In the genomic region with DNA sequence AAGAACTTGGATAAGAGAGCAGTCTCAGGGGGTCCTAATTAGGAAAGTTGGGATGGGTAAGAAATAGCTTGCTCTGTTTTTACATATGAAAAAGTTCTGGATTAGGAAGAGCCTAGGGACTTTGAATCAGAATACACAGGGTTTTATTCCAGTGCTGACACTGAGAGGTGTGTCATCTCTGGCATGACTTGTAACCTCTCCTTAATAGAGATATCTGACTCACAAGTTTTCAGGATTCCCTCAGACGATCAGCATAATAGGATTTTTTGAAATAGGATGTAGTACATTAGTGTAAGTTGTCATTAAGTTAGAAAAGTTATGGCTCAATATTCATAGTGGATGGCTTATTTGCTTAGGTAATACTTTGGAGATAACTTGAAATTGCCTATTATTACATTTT, we compare ENCODE assay signal across 19 cellular contexts.
A peak's percentile ranks its signal among the peaks of the same experiment; 100 is the strongest.
DNase-seq lines count a peak whose midpoint lies in the region; ATAC-seq, FAIRE-seq and TF ChIP-seq lines count a peak whose summit lies in the region.
"Had no signal": no experiment of that assay in that cellular context is flagged by ENCODE, and none has a peak within 500 bp of the region (broad histone marks: within the 10 kb centered on the region; RNA-seq: fewer than 3 reads in every experiment).

No MANE protein-coding gene starts in this region.

- no peak overlapping the region for H3K4me3 ChIP-seq in astrocyte (ENCODE audit: insufficient read depth, low read depth, low read length)
- no peak overlapping the region for H3K4me3 ChIP-seq in lower lobe of right lung
- H3K4me3 ChIP-seq in coronary artery: no peak overlapping the region
- H3K4me3 ChIP-seq: A549, Peyer's patch had no signal

- no peaks in the 10 kb centered on the region for H3K36me3 Mint-ChIP-seq in astrocyte (ENCODE audit: low read depth, unreplicated experiment)
- no peaks in the 10 kb centered on the region for H3K36me3 Mint-ChIP-seq in activated naive CD8-positive, alpha-beta T cell treated with anti-CD3 and anti-CD28 coated beads for 36 hours
- no peaks in the 10 kb centered on the region for H3K36me3 Mint-ChIP-seq in activated T-helper 17 cell treated with anti-CD3 and anti-CD28 coated beads, Interleukin-2, amount 50 U/mL, for 72 hours (ENCODE audit: low read depth)

- no peak overlapping the region for H3K27ac Mint-ChIP-seq in astrocyte (ENCODE audit: unreplicated experiment)
- H3K27ac Mint-ChIP-seq in activated naive CD8-positive, alpha-beta T cell treated with anti-CD3 and anti-CD28 coated beads for 36 hours: no peak overlapping the region
- H3K27ac Mint-ChIP-seq in activated T-helper 17 cell treated with anti-CD3 and anti-CD28 coated beads, Interleukin-2, amount 50 U/mL, for 72 hours: no peak overlapping the region

- DNase-seq in AG08395 (ENCODE audit: low spot score) (peak; percentile 18), HT1080 (ENCODE audit: low read depth) (peak; percentile 32), astrocyte (ENCODE audit: low read depth) (peak; percentile 6), iris pigment epithelial cell (ENCODE audit: low read depth) (peak; percentile 7), lower lobe of right lung (no peak), coronary artery (ENCODE audit: low spot score) (no peak)
- DNase-seq in activated naive CD8-positive, alpha-beta T cell treated with anti-CD3 and anti-CD28 coated beads for 36 hours: no peak
- DNase-seq: AML-193, Caco-2, Karpas-422, MV-4-11, NCI-H1436, NCI-H2081, NCI-H510A treated with DMSO at 0.1 percent for 48 hours, Peyer's patch had no signal

- H3K27ac ChIP-seq in astrocyte (ENCODE audit: low read depth, low read length) (no peak overlapping the region), lower lobe of right lung (no peak overlapping the region), coronary artery (no peak overlapping the region)
- H3K27ac ChIP-seq: A549, Peyer's patch had no signal

- FAIRE-seq in astrocyte (lab: Jason Lieb, UNC): no peak
- FAIRE-seq: A549, GM19239, H1 had no signal

- H3K4me1 Mint-ChIP-seq in astrocyte (ENCODE audit: low read depth, unreplicated experiment): peaks cover 2% of the 10 kb centered on the region
- H3K4me1 Mint-ChIP-seq in activated naive CD8-positive, alpha-beta T cell treated with anti-CD3 and anti-CD28 coated beads for 36 hours: no peaks in the 10 kb centered on the region
- H3K4me1 Mint-ChIP-seq in activated T-helper 17 cell treated with anti-CD3 and anti-CD28 coated beads, Interleukin-2, amount 50 U/mL, for 72 hours: no peaks in the 10 kb centered on the region

- H3K4me1 ChIP-seq in astrocyte (ENCODE audit: insufficient read depth, low read length): no peaks in the 10 kb centered on the region
- no peaks in the 10 kb centered on the region for H3K4me1 ChIP-seq in lower lobe of right lung
- H3K4me1 ChIP-seq: A549, Caco-2, Peyer's patch had no signal

- no peak for ATAC-seq in lower lobe of right lung
- no peak for ATAC-seq in activated T-helper 17 cell treated with anti-CD3 and anti-CD28 coated beads, Interleukin-2, amount 50 U/mL, for 72 hours (replicated peaks)
- ATAC-seq: A549 had no signal

- H3K9me3 Mint-ChIP-seq in astrocyte (ENCODE audit: unreplicated experiment): peaks cover 2% of the 10 kb centered on the region
- H3K9me3 Mint-ChIP-seq in activated naive CD8-positive, alpha-beta T cell treated with anti-CD3 and anti-CD28 coated beads for 36 hours: peaks cover 1% of the 10 kb centered on the region
- H3K9me3 Mint-ChIP-seq in activated T-helper 17 cell treated with anti-CD3 and anti-CD28 coated beads, Interleukin-2, amount 50 U/mL, for 72 hours: no peaks in the 10 kb centered on the region

- H3K79me2 ChIP-seq in astrocyte (ENCODE audit: insufficient read depth, low read length): no peaks in the 10 kb centered on the region

- intact Hi-C loops in lower lobe of right lung (cut with DNase I): no loop called here

- no peaks in the 10 kb centered on the region for H3K9me3 ChIP-seq in astrocyte (ENCODE audit: insufficient read depth, low read depth, low read length)
- H3K9me3 ChIP-seq in lower lobe of right lung: no peaks in the 10 kb centered on the region
- H3K9me3 ChIP-seq: A549, Peyer's patch had no signal

- H3K4me2 ChIP-seq in astrocyte (ENCODE audit: low read length): no peak overlapping the region
- H3K4me2 ChIP-seq: A549 had no signal

- no peak overlapping the region for H3K9ac ChIP-seq in astrocyte (ENCODE audit: low read length)

- H3K27me3 Mint-ChIP-seq in astrocyte (ENCODE audit: low read depth, unreplicated experiment): peaks cover 2% of the 10 kb centered on the region
- no peaks in the 10 kb centered on the region for H3K27me3 Mint-ChIP-seq in activated naive CD8-positive, alpha-beta T cell treated with anti-CD3 and anti-CD28 coated beads for 36 hours
- no peaks in the 10 kb centered on the region for H3K27me3 Mint-ChIP-seq in activated T-helper 17 cell treated with anti-CD3 and anti-CD28 coated beads, Interleukin-2, amount 50 U/mL, for 72 hours

- H3K4me3 Mint-ChIP-seq in astrocyte (ENCODE audit: unreplicated experiment): no peak overlapping the region
- no peak overlapping the region for H3K4me3 Mint-ChIP-seq in activated naive CD8-positive, alpha-beta T cell treated with anti-CD3 and anti-CD28 coated beads for 36 hours
- H3K4me3 Mint-ChIP-seq in activated T-helper 17 cell treated with anti-CD3 and anti-CD28 coated beads, Interleukin-2, amount 50 U/mL, for 72 hours: no peak overlapping the region

- H3K27me3 ChIP-seq in astrocyte (ENCODE audit: insufficient read depth, low read length) (no peaks in the 10 kb centered on the region), lower lobe of right lung (ENCODE audit: low read depth) (no peaks in the 10 kb centered on the region)
- H3K27me3 ChIP-seq: Peyer's patch had no signal

- no peak overlapping the region for H2AFZ ChIP-seq in astrocyte (ENCODE audit: low read depth, low read length)

- TF ChIP-seq CTCF in astrocyte (IDR thresholded peaks at IDR 0.05; ENCODE audit: insufficient read depth, low read depth, low read length): no peak
- TF ChIP-seq CTCF in lower lobe of right lung (IDR thresholded peaks at IDR 0.05): no peak
- TF ChIP-seq CTCF in coronary artery (IDR thresholded peaks at IDR 0.05): no peak

- no peaks in the 10 kb centered on the region for H3K36me3 ChIP-seq in astrocyte (ENCODE audit: insufficient read depth, low read length)
- H3K36me3 ChIP-seq in lower lobe of right lung: no peaks in the 10 kb centered on the region
- H3K36me3 ChIP-seq: Peyer's patch had no signal

- H4K20me1 ChIP-seq in astrocyte (ENCODE audit: insufficient read depth, low read length): no peaks in the 10 kb centered on the region

Comparison
In these comparisons a context has a peak if more than half of its experiments do, and no peak if none do; other contexts are left out.
1. DNase-seq: peak in AG08395 (single experiment), HT1080 (single experiment), astrocyte (single experiment) and iris pigment epithelial cell (single experiment); none in activated naive CD8-positive, alpha-beta T cell treated with anti-CD3 and anti-CD28 coated beads for 36 hours (single experiment), lower lobe of right lung (single experiment) and coronary artery (single experiment).